Comparison of ENCODE assay signal across 25 cellular contexts in the genomic region with DNA sequence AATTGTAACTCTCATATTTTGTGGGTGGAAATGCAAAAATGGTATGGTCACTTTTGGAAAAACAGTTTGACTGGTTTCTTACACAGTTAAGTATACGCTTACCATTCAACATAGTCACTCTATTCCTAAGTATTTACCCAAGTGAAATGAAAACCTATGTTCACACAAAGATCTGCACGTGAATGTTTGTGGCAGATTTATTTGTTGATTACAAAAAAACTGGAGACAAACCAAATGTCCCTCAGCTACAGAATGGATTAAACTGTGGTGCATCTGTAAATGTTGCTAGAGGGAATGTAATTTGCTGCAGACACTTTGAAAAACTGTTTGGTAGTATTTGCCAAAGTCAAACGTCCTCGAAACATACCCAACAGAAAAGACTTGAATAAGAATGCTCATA. TPM values are rescaled to one million over a fixed set of nuclear protein-coding genes. Genes with fewer than 3 reads are reported as not detected.
"Had no signal": no experiment of that assay in that cellular context is flagged by ENCODE, and none has a peak within 500 bp of the region (broad histone marks: within the 10 kb centered on the region; RNA-seq: fewer than 3 reads in every experiment).

No MANE protein-coding gene starts in this region.

- H3K36me3 Mint-ChIP-seq: IgD-negative memory B cell had no signal

- H3K4me3 ChIP-seq: K562, SK-N-MC had no signal

- H3K9me3 ChIP-seq: SJSA1 had no signal

- H3K4me1 ChIP-seq: SJSA1 had no signal

- FAIRE-seq: HTR-8/SVneo, K562 had no signal

- H3K27ac Mint-ChIP-seq: IgD-negative memory B cell had no signal

- H3K27ac ChIP-seq: HL-60, KMS-11, SJSA1, SK-N-MC had no signal

- DNase-seq: Kasumi-1, NCI-H1092, NCI-H1436, NCI-H187, NCI-H2029, NCI-H2081 treated with DMSO at 0.1 percent for 48 hours, NCI-H2171, NCI-H345, NCI-H446 treated with DMSO at 0.1 percent for 48 hours, NCI-H510A treated with DMSO at 0.1 percent for 48 hours, NCI-H526, NCI-H82, PC-3, SHP77 treated with DMSO at 0.1 percent for 48 hours had no signal

- H3K36me3 ChIP-seq: SJSA1 had no signal

- H3K9ac ChIP-seq: KMS-11 had no signal

- H3K4me2 ChIP-seq: KMS-11 had no signal

- ATAC-seq: K562, Panc1, Right ventricle myocardium inferior had no signal

RNA-seq across cellular contexts. Expression of a gene that starts 29.3 kb away (rescaled TPM):
- total RNA-seq: SJSA1 had no signal
- polyA plus RNA-seq: IgD-negative memory B cell had no signal

RNA-seq across cellular contexts. Expression of a gene that starts 37.1 kb away (rescaled TPM):
- total RNA-seq: MCF 10A, OCI-LY7, PC-3, Right ventricle myocardium inferior, SJSA1 had no signal
- polyA plus RNA-seq: IgD-negative memory B cell, K562 had no signal
